8 cellular contexts compared by ENCODE assay signal in the genomic region with DNA sequence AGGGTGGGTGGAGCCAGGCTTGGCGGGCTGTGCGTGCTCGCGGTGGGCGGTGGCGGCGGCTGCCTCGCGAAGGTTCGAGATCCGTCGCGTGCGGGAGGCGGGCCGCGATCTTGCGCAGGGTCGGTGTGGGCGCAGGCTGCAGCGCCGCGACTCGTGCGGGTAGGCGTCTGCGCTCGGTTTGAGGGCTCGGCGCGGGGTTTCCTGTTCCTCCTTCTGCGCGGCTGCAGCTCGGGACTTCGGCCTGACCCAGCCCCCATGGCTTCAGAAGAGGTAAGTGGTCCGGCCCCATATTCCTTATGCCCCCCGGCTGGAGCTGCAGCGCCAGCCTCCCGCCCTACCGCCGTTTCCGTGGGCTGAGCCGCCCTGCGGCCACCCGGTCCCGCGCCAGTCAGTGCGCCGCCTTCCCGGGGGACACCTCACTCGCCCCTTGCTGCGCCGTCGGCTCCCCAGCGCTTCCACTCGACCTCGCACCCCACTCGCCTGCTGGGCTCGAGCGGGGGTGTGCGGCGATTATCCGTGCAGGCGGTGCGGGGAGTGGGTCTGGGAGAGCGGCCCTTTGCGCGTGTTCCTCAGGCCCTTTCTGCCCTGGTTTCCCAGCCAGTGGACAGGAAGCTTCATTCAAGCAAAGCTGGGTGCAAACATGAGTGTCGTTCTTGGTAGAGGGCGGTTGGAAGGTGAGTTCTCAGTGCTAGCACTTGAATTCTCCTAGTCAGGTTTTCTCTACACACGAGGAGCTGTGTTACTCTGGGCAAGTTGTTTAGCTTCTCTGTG. TPM values are rescaled to one million over a fixed set of nuclear protein-coding genes. Genes with fewer than 3 reads are reported as not detected.
DNase-seq lines count a peak whose midpoint lies in the region; ATAC-seq and TF ChIP-seq lines count a peak whose summit lies in the region.

CACYBP (plus strand) TSS at position 22 of the 771 bp plus-strand sequence; CDS start at position 256, 234 bp downstream.

- H3K27me3 ChIP-seq in A673 (replicated peaks; ENCODE audit: insufficient read depth, low read depth, low read length, poor library complexity): no peaks in the 10 kb centered on the region

- no TSS peak for BruUV-seq in A673 (replicated peaks; lab: Mats Ljungman, UMichigan)

- H3K36me3 ChIP-seq in A673 (ENCODE audit: insufficient read depth, low read length, poor library complexity, severe bottlenecking): peaks cover 3% of the 10 kb centered on the region

- intact Hi-C loops in A673 (cut with micrococcal nuclease; ENCODE audit: unreplicated experiment): loop anchor here (2.0 to 5.0 kb wide), 2 partner anchors 117 to 738 kb away; no protein-coding TSS in a partner anchor

- DNase-seq in A673 (ENCODE audit: low spot score) (no peak), anterior cingulate cortex (lab: John Stamatoyannopoulos, UW) (peak in 31 of 58 donors; percentile 46 to 99 (median 64)), hypothalamus (lab: John Stamatoyannopoulos, UW) (peak in 28 of 51 donors; percentile 25 to 76 (median 60)), retinal pigment epithelial cell (ENCODE audit: low read depth) (no peak), NCI-H524 treated with DMSO at 0.1 percent for 48 hours (lab: John Stamatoyannopoulos, UW) (no peak)

- ATAC-seq in GM18502 (IDR thresholded peaks at IDR 0.05; ENCODE audit: poor library complexity, unreplicated experiment) (peak; percentile 6), HG03135 (IDR thresholded peaks at IDR 0.05; ENCODE audit: unreplicated experiment) (peak; percentile 5)

- peak within 1 kb of the TSS; percentile 100 for H3K27ac ChIP-seq in A673 (ENCODE audit: low read depth, low read length, poor library complexity, severe bottlenecking)

- H3K4me1 ChIP-seq in A673 (ENCODE audit: insufficient read depth, low read length, poor library complexity, severe bottlenecking): peaks cover 10% of the 10 kb centered on the region

- POLR2A ChIA-PET in A673 (lab: Charles Lee; ENCODE audit: low non-redundant PET): interaction anchor here (1.3 kb wide), 1 partner anchor 200 kb away, joined by 4 read pairs; no protein-coding TSS in a partner anchor

- CTCF ChIA-PET in A673 (lab: Charles Lee): interaction anchor here (0.6 to 1.3 kb wide), 3 partner anchors 116 to 1572 kb away, joined by 3 to 4 read pairs (median 3); no protein-coding TSS in a partner anchor

- no peak for TF ChIP-seq CTCF in A673 (conservative IDR thresholded peaks at IDR 0.05; ENCODE audit: low read depth, low read length)
- TF ChIP-seq CTCF in retinal pigment epithelial cell (conservative IDR thresholded peaks at IDR 0.05; ENCODE audit: low read depth, low read length): no peak

- no peaks in the 10 kb centered on the region for H3K9me3 ChIP-seq in A673 (ENCODE audit: low read depth, low read length, poor library complexity, severe bottlenecking)

- H3K4me3 ChIP-seq in A673 (ENCODE audit: low read depth, low read length, poor library complexity, severe bottlenecking) (peak within 1 kb of the TSS; percentile 92), retinal pigment epithelial cell (ENCODE audit: low read length) (peak within 1 kb of the TSS; percentile 80)

TF ChIP-seq in PFSK-1, 5 proteins besides CTCF, POLR2A, EP300 and RAD21:
- TF ChIP-seq POLR2AphosphoS5 (IDR thresholded peaks at IDR 0.05; ENCODE audit: low read depth, low read length) (peak; percentile 68), TAF1 (IDR thresholded peaks at IDR 0.05; ENCODE audit: borderline replicate concordance, insufficient read depth, low read length) (no peak), SIN3A (IDR thresholded peaks at IDR 0.05; ENCODE audit: borderline replicate concordance, insufficient read depth, low read length) (0 out of 2 replicates have a peak, but pooled peaks have one; percentile 51), FOXP2 (optimal IDR thresholded peaks at IDR 0.05; ENCODE audit: borderline replicate concordance, extremely low read depth, extremely low read length, insufficient read depth) (peak; percentile 73)

RNA-seq across cellular contexts. Expression of gene CACYBP, which starts in this region (rescaled TPM):
- 307 and 310 TPM in 2 replicates for total RNA-seq in A673 (2021)
- polyA plus RNA-seq in PFSK-1 (2012; ENCODE audit: insufficient read length, low read depth): 154 TPM

Comparison
In these comparisons a context has a peak if more than half of its experiments do, and no peak if none do; other contexts are left out.
1. DNase-seq: peak in anterior cingulate cortex (31 of 58) and hypothalamus (28 of 51); none in A673 (single experiment), retinal pigment epithelial cell (single experiment) and NCI-H524 treated with DMSO at 0.1 percent for 48 hours (single experiment).